23 cellular contexts compared by ENCODE assay signal in the genomic region with DNA sequence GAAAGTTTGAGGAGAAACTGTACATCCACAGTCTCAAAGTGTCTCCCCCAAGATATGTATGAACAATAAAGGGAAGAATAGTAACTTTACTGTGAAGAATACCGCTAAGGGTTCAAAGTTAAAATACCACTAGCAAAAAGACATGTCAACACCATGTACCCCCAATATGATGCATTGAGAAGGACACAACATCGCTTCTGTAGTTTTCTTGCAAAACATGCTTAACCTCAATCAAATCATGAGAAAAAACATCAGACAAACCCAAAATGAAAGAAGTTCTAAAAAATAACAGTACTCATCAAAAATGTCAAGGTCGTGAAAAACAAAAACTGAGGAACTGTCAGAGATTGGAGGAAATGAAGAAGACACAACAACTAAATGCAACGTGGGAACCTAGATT. TPM values are rescaled to one million over a fixed set of nuclear protein-coding genes. Genes with fewer than 3 reads are reported as not detected.
DNase-seq lines count a peak whose midpoint lies in the region; ATAC-seq and TF ChIP-seq lines count a peak whose summit lies in the region.
"Had no signal": no experiment of that assay in that cellular context is flagged by ENCODE, and none has a peak within 500 bp of the region (broad histone marks: within the 10 kb centered on the region; RNA-seq: fewer than 3 reads in every experiment).

No MANE protein-coding gene starts in this region.

- POLR2A ChIA-PET in IMR-90 (lab: Charles Lee; ENCODE audit: unreplicated experiment): no interaction called here

- DNase-seq in activated naive CD4-positive, alpha-beta T cell (lab: John Stamatoyannopoulos, UW): no peak
- DNase-seq in IMR-90: no peak
- no peak for DNase-seq in stimulated activated effector memory CD8-positive, alpha-beta T cell treated with anti-CD3 and anti-CD28 coated beads, Interleukin-12 subunit alpha, Interleukin-12 subunit beta, amount 100 ng/mL, for 72 hours (ENCODE audit: low spot score in 2 of 2)
- DNase-seq in retina: no peak
- DNase-seq in RPMI8226: no peak
- DNase-seq: activated CD4-positive, alpha-beta T cell treated with anti-CD3 and anti-CD28 coated beads for 1 hour; activated CD8-positive, alpha-beta memory T cell treated with anti-CD3 and anti-CD28 coated beads, Interleukin-2, amount 50 U/mL, for 48 hours; brain microvascular endothelial cell; effector CD8-positive, alpha-beta T cell; GF-D8; islet precursor cell; NCI-H1694 treated with DMSO at 0.1 percent for 48 hours; stimulated activated CD4-positive, alpha-beta T cell treated with anti-CD3 and anti-CD28 coated beads, Interleukin-1b, Interleukin-23, amount 100 ng/mL, for 48 hours; stimulated activated naive CD4-positive, alpha-beta T cell treated with Interleukin-2 at 50 U/mL for 16 hours had no signal

- no peaks in the 10 kb centered on the region for H3K27me3 Mint-ChIP-seq in activated naive CD4-positive, alpha-beta T cell treated with anti-CD3 and anti-CD28 coated beads, Interleukin-2, amount 50 U/mL, for 24 hours
- no peaks in the 10 kb centered on the region for H3K27me3 Mint-ChIP-seq in activated naive CD8-positive, alpha-beta T cell

- H3K4me3 ChIP-seq in IMR-90 (ENCODE audit: insufficient read depth, low read depth, low read length): no peak overlapping the region
- H3K4me3 ChIP-seq: esophagus muscularis mucosa, prostate gland, tibial nerve had no signal

- CTCF ChIA-PET in IMR-90 (lab: Yijun Ruan, JAX): no interaction called here

- H3K4me3 Mint-ChIP-seq in activated naive CD4-positive, alpha-beta T cell treated with anti-CD3 and anti-CD28 coated beads, Interleukin-2, amount 50 U/mL, for 24 hours: peak overlapping the region; percentile 64
- peak overlapping the region; percentile 81 for H3K4me3 Mint-ChIP-seq in activated naive CD8-positive, alpha-beta T cell
- H3K4me3 Mint-ChIP-seq in stimulated activated effector memory CD8-positive, alpha-beta T cell treated with anti-CD3 and anti-CD28 coated beads, Interleukin-12 subunit alpha, Interleukin-12 subunit beta, amount 100 ng/mL, for 72 hours: peak overlapping the region; percentile 24

- no peak overlapping the region for H3K4ac ChIP-seq in IMR-90 (ENCODE audit: low read depth, low read length)

- peaks cover 84% of the 10 kb centered on the region for H3K4me1 Mint-ChIP-seq in activated naive CD4-positive, alpha-beta T cell treated with anti-CD3 and anti-CD28 coated beads, Interleukin-2, amount 50 U/mL, for 24 hours
- H3K4me1 Mint-ChIP-seq in activated naive CD8-positive, alpha-beta T cell (ENCODE audit: low read depth): peaks cover 74% of the 10 kb centered on the region
- H3K4me1 Mint-ChIP-seq in stimulated activated effector memory CD8-positive, alpha-beta T cell treated with anti-CD3 and anti-CD28 coated beads, Interleukin-12 subunit alpha, Interleukin-12 subunit beta, amount 100 ng/mL, for 72 hours: peaks cover 54% of the 10 kb centered on the region

- no peaks in the 10 kb centered on the region for H3K9me3 ChIP-seq in IMR-90 (ENCODE audit: control insufficient read depth, insufficient read depth, low read length)
- H3K9me3 ChIP-seq: esophagus muscularis mucosa, prostate gland, tibial nerve had no signal

- H2BK5ac ChIP-seq in IMR-90 (ENCODE audit: low read depth, low read length, poor library complexity, severe bottlenecking): no peak overlapping the region

- peaks cover 2% of the 10 kb centered on the region; the same call in 1 of the 2 replicates for H3K4me1 ChIP-seq in IMR-90 (ENCODE audit: control insufficient read depth, insufficient read depth, low read length)

- H2AK9ac ChIP-seq in IMR-90 (replicated peaks; ENCODE audit: low read depth, low read length, poor library complexity): no peak overlapping the region

- H3K23ac ChIP-seq in IMR-90 (ENCODE audit: low read depth, low read length): no peak overlapping the region

- WGBS in IMR-90 (ENCODE audit: extremely low coverage in 2 of 2, insufficient read length in 1 of 2), 2 experiments: no CpG with 5 or more reads among the region's 4 CpGs

- H3K4me2 ChIP-seq in IMR-90 (ENCODE audit: low read depth, low read length): no peak overlapping the region

- no peak overlapping the region for H2BK120ac ChIP-seq in IMR-90 (ENCODE audit: low read depth, low read length)

- no peak for TF ChIP-seq CTCF in IMR-90 (conservative IDR thresholded peaks at IDR 0.05; ENCODE audit: low read depth, low read length)

- no peak overlapping the region for H4K91ac ChIP-seq in IMR-90 (ENCODE audit: insufficient read depth, low read depth, low read length)

- no peaks in the 10 kb centered on the region for H3K27me3 ChIP-seq in IMR-90 (ENCODE audit: control insufficient read depth, insufficient read depth, low read length)
- H3K27me3 ChIP-seq: brain microvascular endothelial cell, esophagus muscularis mucosa, tibial nerve had no signal

- in situ Hi-C loops in IMR-90 (cut with MboI; ENCODE audit: low sequenced_read_pairs): no loop called here

- H3K27ac Mint-ChIP-seq in activated naive CD4-positive, alpha-beta T cell treated with anti-CD3 and anti-CD28 coated beads, Interleukin-2, amount 50 U/mL, for 24 hours: peak overlapping the region; percentile 38
- peak overlapping the region; percentile 96 for H3K27ac Mint-ChIP-seq in activated naive CD8-positive, alpha-beta T cell
- peak overlapping the region; percentile 72 for H3K27ac Mint-ChIP-seq in stimulated activated effector memory CD8-positive, alpha-beta T cell treated with anti-CD3 and anti-CD28 coated beads, Interleukin-12 subunit alpha, Interleukin-12 subunit beta, amount 100 ng/mL, for 72 hours

- no peaks in the 10 kb centered on the region for H3K9me3 Mint-ChIP-seq in activated naive CD4-positive, alpha-beta T cell treated with anti-CD3 and anti-CD28 coated beads, Interleukin-2, amount 50 U/mL, for 24 hours
- H3K9me3 Mint-ChIP-seq in activated naive CD8-positive, alpha-beta T cell (ENCODE audit: low read depth): no peaks in the 10 kb centered on the region
- H3K9me3 Mint-ChIP-seq in stimulated activated effector memory CD8-positive, alpha-beta T cell treated with anti-CD3 and anti-CD28 coated beads, Interleukin-12 subunit alpha, Interleukin-12 subunit beta, amount 100 ng/mL, for 72 hours: no peaks in the 10 kb centered on the region

- H4K20me1 ChIP-seq in IMR-90 (ENCODE audit: insufficient read depth, low read length): peaks cover 40% of the 10 kb centered on the region

- H3K79me1 ChIP-seq in IMR-90 (ENCODE audit: low read depth in 1 of 2, low read length in 2 of 2): peaks cover 38 to 62% of the 10 kb centered on the region in 2 experiments

- intact Hi-C loops in IMR-90 (cut with micrococcal nuclease): loop anchor here (5.0 kb wide), 2 partner anchors 62 to 217 kb away; a partner anchor contains a TSS

- H2AK5ac ChIP-seq in IMR-90 (ENCODE audit: low read depth, low read length): no peak overlapping the region

- H3K36me3 Mint-ChIP-seq in activated naive CD4-positive, alpha-beta T cell treated with anti-CD3 and anti-CD28 coated beads, Interleukin-2, amount 50 U/mL, for 24 hours: peaks cover 4% of the 10 kb centered on the region
- H3K36me3 Mint-ChIP-seq in activated naive CD8-positive, alpha-beta T cell: no peaks in the 10 kb centered on the region
- peaks cover 19% of the 10 kb centered on the region for H3K36me3 Mint-ChIP-seq in stimulated activated effector memory CD8-positive, alpha-beta T cell treated with anti-CD3 and anti-CD28 coated beads, Interleukin-12 subunit alpha, Interleukin-12 subunit beta, amount 100 ng/mL, for 72 hours

- H4K5ac ChIP-seq in IMR-90 (ENCODE audit: low read depth, low read length): no peak overlapping the region

- BruUV-seq in IMR-90 (replicated peaks; lab: Mats Ljungman, UMichigan): no TSS peak

- ATAC-seq in IMR-90 (ENCODE audit: low read depth) (no peak), HG02852 (IDR thresholded peaks at IDR 0.05; ENCODE audit: unreplicated experiment) (no peak)
- ATAC-seq in stimulated activated effector memory CD8-positive, alpha-beta T cell treated with anti-CD3 and anti-CD28 coated beads, Interleukin-12 subunit alpha, Interleukin-12 subunit beta, amount 100 ng/mL, for 72 hours: no peak
- ATAC-seq: HCT116, SK-N-SH treated with all-trans-retinoic acid at 6 μM for 48 hours had no signal

- no peak overlapping the region for H2AFZ ChIP-seq in IMR-90 (replicated peaks; ENCODE audit: low read length, poor library complexity)

- H3K9me1 ChIP-seq in IMR-90 (ENCODE audit: insufficient read depth, low read length): peaks cover 5% of the 10 kb centered on the region; the same call in 1 of the 2 replicates

- H3K56ac ChIP-seq in IMR-90 (ENCODE audit: extremely low read depth, insufficient read depth, low read length): no peak overlapping the region

- no peak overlapping the region for H2BK20ac ChIP-seq in IMR-90 (ENCODE audit: low read depth, low read length)

- H4K8ac ChIP-seq in IMR-90 (ENCODE audit: low read depth in 2 of 2, low read length in 2 of 2): no peak overlapping the region

- no peak overlapping the region for H3K18ac ChIP-seq in IMR-90 (ENCODE audit: low read depth, low read length)

- no peak overlapping the region for H2BK15ac ChIP-seq in IMR-90 (ENCODE audit: low read depth, low read length)

- dilution Hi-C loops in IMR-90 (cut with HindIII; ENCODE audit: low sequenced_read_pairs, unreplicated experiment): no loop called here

- H3K36me3 ChIP-seq in IMR-90 (ENCODE audit: control insufficient read depth, insufficient read depth, low read length): no peaks in the 10 kb centered on the region
- H3K36me3 ChIP-seq: brain microvascular endothelial cell, esophagus muscularis mucosa, prostate gland, tibial nerve had no signal

- TF ChIP-seq RAD21 in IMR-90 (IDR thresholded peaks at IDR 0.05; ENCODE audit: low read length): no peak

- TF ChIP-seq POLR2A in IMR-90 (IDR thresholded peaks at IDR 0.05; ENCODE audit: low read depth, low read length): no peak

- no peak overlapping the region for H3K27ac ChIP-seq in IMR-90 (ENCODE audit: insufficient read depth, low read length)
- H3K27ac ChIP-seq: brain microvascular endothelial cell, esophagus muscularis mucosa, prostate gland, RWPE1, tibial nerve had no signal

- no peak overlapping the region for H3K14ac ChIP-seq in IMR-90 (replicated peaks; ENCODE audit: low read depth, low read length)

- H3K9ac ChIP-seq in IMR-90 (ENCODE audit: low read depth, low read length): no peak overlapping the region

TF ChIP-seq in IMR-90, 13 proteins besides CTCF, POLR2A, EP300 and RAD21:
- TF ChIP-seq SMC3 (IDR thresholded peaks at IDR 0.05; ENCODE audit: low read depth, low read length) (no peak), MAFK (IDR thresholded peaks at IDR 0.05; ENCODE audit: low read depth, low read length) (peak; percentile 5; the same call in 1 of the 2 replicates)

RNA-seq across cellular contexts. Expression of a gene that starts 3.6 kb away (rescaled TPM):
- total RNA-seq in IMR-90 (2012; rRNA removed): 98.0 and 109 TPM in 2 replicates
- 22.0 and 28.6 TPM in 2 replicates for polyA plus RNA-seq in IMR-90 (2012; rRNA removed)
- 13.6 and 14.5 TPM in 2 replicates for polyA plus RNA-seq in IMR-90 (2012; cell fraction: cytosol; rRNA removed)
- polyA plus RNA-seq in IMR-90 (2012; cell fraction: nucleus; rRNA removed; ENCODE audit: low replicate concordance): 24.4 and 30.1 TPM in 2 replicates

Comparison
In these comparisons a context has a peak if more than half of its experiments do, and no peak if none do; other contexts are left out.
1. H3K27ac Mint-ChIP-seq: peak in every context shown above with its lines; median percentile 96 in activated naive CD8-positive, alpha-beta T cell; 72 in stimulated activated effector memory CD8-positive, alpha-beta T cell treated with anti-CD3 and anti-CD28 coated beads, Interleukin-12 subunit alpha, Interleukin-12 subunit beta, amount 100 ng/mL, for 72 hours; 38 in activated naive CD4-positive, alpha-beta T cell treated with anti-CD3 and anti-CD28 coated beads, Interleukin-2, amount 50 U/mL, for 24 hours.
2. H3K4me3 Mint-ChIP-seq: peak in every context shown above with its lines; median percentile 81 in activated naive CD8-positive, alpha-beta T cell; 64 in activated naive CD4-positive, alpha-beta T cell treated with anti-CD3 and anti-CD28 coated beads, Interleukin-2, amount 50 U/mL, for 24 hours; 24 in stimulated activated effector memory CD8-positive, alpha-beta T cell treated with anti-CD3 and anti-CD28 coated beads, Interleukin-12 subunit alpha, Interleukin-12 subunit beta, amount 100 ng/mL, for 72 hours.